ENCODE assay signal across 31 cellular contexts in the genomic region with DNA sequence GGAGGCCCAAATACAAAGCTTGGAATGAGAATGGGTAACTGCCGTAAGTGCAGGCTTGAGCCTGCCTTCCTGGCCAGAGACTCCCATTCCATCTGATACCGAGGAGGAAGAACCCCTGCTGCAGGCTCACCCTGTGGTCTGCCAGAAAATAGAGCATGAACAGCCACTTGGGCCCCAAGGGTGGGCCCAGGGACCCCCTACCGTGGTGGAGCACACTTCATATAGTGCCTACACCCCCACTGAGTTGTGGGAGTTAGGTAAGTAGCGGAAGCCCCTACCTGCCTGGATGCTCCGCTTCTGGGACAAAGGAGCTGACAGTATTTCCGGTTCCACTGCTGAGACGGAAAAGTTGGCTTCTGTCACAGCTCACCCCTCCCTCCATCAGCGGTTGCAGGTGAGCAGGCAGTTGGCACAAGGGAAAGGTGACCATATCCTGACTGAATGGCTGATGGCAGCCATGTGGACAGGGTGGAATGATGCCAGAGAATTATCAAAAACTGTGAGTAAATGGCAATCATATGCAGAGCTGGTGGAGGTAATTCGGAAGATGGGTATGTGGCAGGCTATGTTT. TPM values are rescaled to one million over a fixed set of nuclear protein-coding genes. Genes with fewer than 3 reads are reported as not detected.
A peak's percentile ranks its signal among the peaks of the same experiment; 100 is the strongest.
DNase-seq lines count a peak whose midpoint lies in the region; ATAC-seq, FAIRE-seq and TF ChIP-seq lines count a peak whose summit lies in the region.
"Had no signal": no experiment of that assay in that cellular context is flagged by ENCODE, and none has a peak within 500 bp of the region (broad histone marks: within the 10 kb centered on the region; RNA-seq: fewer than 3 reads in every experiment).

No MANE protein-coding gene starts in this region.

- no peaks in the 10 kb centered on the region for H3K79me2 ChIP-seq in keratinocyte (ENCODE audit: control insufficient read depth, insufficient read depth, low read length)

- peak overlapping the region; percentile 71 for H3K4me2 ChIP-seq in keratinocyte (ENCODE audit: control insufficient read depth, extremely low read depth, insufficient read depth, low read depth, low read length)

- H3K4me3 Mint-ChIP-seq in activated naive CD4-positive, alpha-beta T cell treated with anti-CD3 and anti-CD28 coated beads, Interleukin-2, amount 50 U/mL, for 24 hours, result no peak overlapping the region
- H3K4me3 Mint-ChIP-seq: activated naive CD8-positive, alpha-beta T cell treated with anti-CD3 and anti-CD28 coated beads, Interleukin-2, amount 50 U/mL, for 24 hours; CD4-positive, alpha-beta T cell; T-helper 2 cell treated with Interferon-gamma antibody and Interleukin-4, amounts not matched to agents 5 μg/mL and 100 μg/mL, for 36 hours had no signal

- H3K9me1 ChIP-seq in keratinocyte (ENCODE audit: control insufficient read depth, extremely low read depth, insufficient read depth, low read length), result no peaks in the 10 kb centered on the region

- ATAC-seq in GM21367 (IDR thresholded peaks at IDR 0.05; ENCODE audit: unreplicated experiment), result no peak
- ATAC-seq: activated naive CD8-positive, alpha-beta T cell treated with anti-CD3 and anti-CD28 coated beads, Interleukin-2, amount 50 U/mL, for 24 hours; lower lobe of right lung had no signal

- peaks cover 9% of the 10 kb centered on the region for H3K4me1 ChIP-seq in keratinocyte (ENCODE audit: control insufficient read depth, extremely low read depth, insufficient read depth, low read length)
- H3K4me1 ChIP-seq: lower lobe of right lung, prostate gland, uterus had no signal

- H3K27me3 Mint-ChIP-seq in activated naive CD4-positive, alpha-beta T cell treated with anti-CD3 and anti-CD28 coated beads, Interleukin-2, amount 50 U/mL, for 24 hours, result no peaks in the 10 kb centered on the region
- H3K27me3 Mint-ChIP-seq: activated naive CD8-positive, alpha-beta T cell treated with anti-CD3 and anti-CD28 coated beads, Interleukin-2, amount 50 U/mL, for 24 hours; CD4-positive, alpha-beta T cell had no signal

- H4K20me1 ChIP-seq in keratinocyte (ENCODE audit: control insufficient read depth, extremely low read depth, insufficient read depth, low read length), result no peaks in the 10 kb centered on the region

- no peaks in the 10 kb centered on the region for H3K9me3 Mint-ChIP-seq in activated naive CD4-positive, alpha-beta T cell treated with anti-CD3 and anti-CD28 coated beads, Interleukin-2, amount 50 U/mL, for 24 hours
- H3K9me3 Mint-ChIP-seq: activated naive CD8-positive, alpha-beta T cell treated with anti-CD3 and anti-CD28 coated beads, Interleukin-2, amount 50 U/mL, for 24 hours; CD4-positive, alpha-beta T cell; T-helper 2 cell treated with Interferon-gamma antibody and Interleukin-4, amounts not matched to agents 5 μg/mL and 100 μg/mL, for 36 hours had no signal

- no peaks in the 10 kb centered on the region for H3K4me1 Mint-ChIP-seq in activated naive CD4-positive, alpha-beta T cell treated with anti-CD3 and anti-CD28 coated beads, Interleukin-2, amount 50 U/mL, for 24 hours
- H3K4me1 Mint-ChIP-seq: activated naive CD8-positive, alpha-beta T cell treated with anti-CD3 and anti-CD28 coated beads, Interleukin-2, amount 50 U/mL, for 24 hours had no signal

- H3K27me3 ChIP-seq in keratinocyte (ENCODE audit: control insufficient read depth, extremely low read depth, insufficient read depth, low read length), result no peaks in the 10 kb centered on the region
- H3K27me3 ChIP-seq: uterus had no signal

- H3K36me3 ChIP-seq in keratinocyte (ENCODE audit: control insufficient read depth in 2 of 2, extremely low read depth in 1 of 2, insufficient read depth in 2 of 2, low read length in 2 of 2), result no peaks in the 10 kb centered on the region
- H3K36me3 ChIP-seq: lower lobe of right lung, prostate gland, thoracic aorta, uterus had no signal

- H3K9ac ChIP-seq in keratinocyte (ENCODE audit: control insufficient read depth, extremely low read depth, insufficient read depth, low read length), result peak overlapping the region; percentile 22

- no peak for TF ChIP-seq CTCF in VCaP (conservative IDR thresholded peaks at IDR 0.05)
- no peak for TF ChIP-seq CTCF in keratinocyte (optimal IDR thresholded peaks at IDR 0.05 in 1 of 3, IDR thresholded peaks at IDR 0.05 in 1 of 3, conservative IDR thresholded peaks at IDR 0.05 in 1 of 3; ENCODE audit: extremely low read depth in 1 of 3, insufficient read depth in 2 of 3, low read length in 3 of 3)

- no peaks in the 10 kb centered on the region for H3K9me3 ChIP-seq in keratinocyte (ENCODE audit: control insufficient read depth, low read depth, low read length)
- H3K9me3 ChIP-seq: lower lobe of right lung, prostate gland, thoracic aorta, uterus had no signal

- H3K27ac ChIP-seq in VCaP, result peak overlapping the region; percentile 66
- no peak overlapping the region for H3K27ac ChIP-seq in keratinocyte (ENCODE audit: control insufficient read depth, insufficient read depth, low read length)
- H3K27ac ChIP-seq: lower lobe of right lung, prostate gland, thoracic aorta, uterus had no signal

- dilution Hi-C loops in keratinocyte (cut with MboI; ENCODE audit: extremely low pct_ligation_motif_present, low sequenced_read_pairs), result no loop called here

- DNase-seq in activated naive CD4-positive, alpha-beta T cell (lab: John Stamatoyannopoulos, UW), result no peak
- DNase-seq in keratinocyte (ENCODE audit: low read depth, low spot score) (no peak), NCI-H1694 (lab: John Stamatoyannopoulos, UW) (no peak), middle frontal gyrus (ENCODE audit: extremely low spot score, low spot score) (no peak), glomerular visceral epithelial cell (ENCODE audit: extremely low spot score) (no peak)
- DNase-seq: activated CD4-positive, alpha-beta T cell treated with anti-CD3 and anti-CD28 coated beads for 4 hours; activated CD8-positive, alpha-beta memory T cell treated with anti-CD3 and anti-CD28 coated beads for 24 hours; activated gamma-delta T cell; activated naive CD8-positive, alpha-beta T cell treated with anti-CD3 and anti-CD28 coated beads, Interleukin-2, amount 50 U/mL, for 24 hours; activated T-cell treated with anti-CD3 and anti-CD28 coated beads, Interleukin-2, amount 50 U/mL, for 1 hour; AML-193; CD4-positive, alpha-beta T cell; EL; head of caudate nucleus; IMR-90; kidney glomerular epithelial cell; lower lobe of right lung; NCI-H1048; NCI-H187 treated with DMSO at 0.1 percent for 48 hours; NCI-H345; Right ventricle myocardium superior; stimulated activated naive CD4-positive, alpha-beta T cell treated with Interleukin-2 at 50 U/mL for 16 hours; uterus had no signal

- peak overlapping the region; percentile 46 for H3K27ac Mint-ChIP-seq in activated naive CD4-positive, alpha-beta T cell treated with anti-CD3 and anti-CD28 coated beads, Interleukin-2, amount 50 U/mL, for 24 hours
- H3K27ac Mint-ChIP-seq: activated naive CD8-positive, alpha-beta T cell treated with anti-CD3 and anti-CD28 coated beads, Interleukin-2, amount 50 U/mL, for 24 hours; CD4-positive, alpha-beta T cell; T-helper 2 cell treated with Interferon-gamma antibody and Interleukin-4, amounts not matched to agents 5 μg/mL and 100 μg/mL, for 36 hours had no signal

- no peaks in the 10 kb centered on the region for H3K36me3 Mint-ChIP-seq in activated naive CD4-positive, alpha-beta T cell treated with anti-CD3 and anti-CD28 coated beads, Interleukin-2, amount 50 U/mL, for 24 hours

- FAIRE-seq in keratinocyte (lab: Jason Lieb, UNC), result peak; percentile 32
- FAIRE-seq: A204.1, GM12892 had no signal

- H2AFZ ChIP-seq in keratinocyte (ENCODE audit: control insufficient read depth, low read length), result peak overlapping the region; percentile 74

- H3K4me3 ChIP-seq in keratinocyte (ENCODE audit: control insufficient read depth in 2 of 3, extremely low read depth in 1 of 3, insufficient read depth in 2 of 3, low read depth in 1 of 3, low read length in 3 of 3), result peak overlapping the region in 1 of 3 experiments; percentile 50
- H3K4me3 ChIP-seq: lower lobe of right lung, prostate gland, thoracic aorta, uterus had no signal

RNA-seq across cellular contexts. Expression of a gene that starts 11.5 kb away (rescaled TPM):
- 9.3 to 10.3 TPM (median 9.3 TPM) in 3 replicates for polyA plus RNA-seq in keratinocyte
- 5.0 TPM for polyA plus RNA-seq in keratinocyte (2011; ENCODE audit: low read depth)
- polyA plus RNA-seq in keratinocyte (2011; cell fraction: cytosol; rRNA removed), result 7.0 and 9.4 TPM in 2 replicates
- 10.9 and 11.0 TPM in 2 replicates for polyA plus RNA-seq in keratinocyte (2011; cell fraction: nucleus; rRNA removed)
- polyA plus RNA-seq in keratinocyte (2012; ENCODE audit: low replicate concordance), result 8.9 and 9.8 TPM in 2 replicates
- polyA minus RNA-seq in keratinocyte, result 17.1 to 43.4 TPM (median 36.4 TPM) in 3 replicates
- 11.7 TPM for polyA minus RNA-seq in keratinocyte (2011; cell fraction: cytosol; rRNA and poly(A)+ RNA removed)
- 10.3 and 11.9 TPM in 2 replicates for polyA minus RNA-seq in keratinocyte (2011; cell fraction: nucleus; rRNA and poly(A)+ RNA removed)

RNA-seq across cellular contexts. Expression of a gene that starts 46.1 kb away (rescaled TPM):
- 30.0 to 79.3 TPM (median 76.3 TPM) in 3 replicates for polyA plus RNA-seq in keratinocyte
- 19.8 TPM for polyA plus RNA-seq in keratinocyte (2011; ENCODE audit: low read depth)
- polyA plus RNA-seq in keratinocyte (2011; cell fraction: cytosol; rRNA removed), result 13.5 and 33.1 TPM in 2 replicates
- 127 and 154 TPM in 2 replicates for polyA plus RNA-seq in keratinocyte (2011; cell fraction: nucleus; rRNA removed)
- polyA plus RNA-seq in keratinocyte (2012; ENCODE audit: low replicate concordance), result 26.3 and 29.9 TPM in 2 replicates
- polyA minus RNA-seq in keratinocyte, result 68.5 to 100 TPM (median 68.8 TPM) in 3 replicates
- polyA minus RNA-seq in keratinocyte (2011; cell fraction: cytosol; rRNA and poly(A)+ RNA removed), result 33.8 TPM
- polyA minus RNA-seq in keratinocyte (2011; cell fraction: nucleus; rRNA and poly(A)+ RNA removed), result 56.1 and 100 TPM in 2 replicates

RNA-seq across cellular contexts. Expression of a gene that starts 55.6 kb away (rescaled TPM):
- polyA plus RNA-seq in keratinocyte, result 40.4 to 53.4 TPM (median 46.6 TPM) in 3 replicates
- polyA plus RNA-seq in keratinocyte (2011; ENCODE audit: low read depth), result 20.7 TPM
- polyA plus RNA-seq in keratinocyte (2011; cell fraction: cytosol; rRNA removed), result 11.1 and 20.9 TPM in 2 replicates
- 59.7 and 72.7 TPM in 2 replicates for polyA plus RNA-seq in keratinocyte (2011; cell fraction: nucleus; rRNA removed)
- 20.9 and 36.1 TPM in 2 replicates for polyA plus RNA-seq in keratinocyte (2012; ENCODE audit: low replicate concordance)
- polyA minus RNA-seq in keratinocyte, result 18.8 to 58.8 TPM (median 33.5 TPM) in 3 replicates
- polyA minus RNA-seq in keratinocyte (2011; cell fraction: cytosol; rRNA and poly(A)+ RNA removed), result 18.8 TPM
- polyA minus RNA-seq in keratinocyte (2011; cell fraction: nucleus; rRNA and poly(A)+ RNA removed), result 41.6 and 76.9 TPM in 2 replicates
